Comparison of ENCODE assay signal across 17 cellular contexts in the genomic region with DNA sequence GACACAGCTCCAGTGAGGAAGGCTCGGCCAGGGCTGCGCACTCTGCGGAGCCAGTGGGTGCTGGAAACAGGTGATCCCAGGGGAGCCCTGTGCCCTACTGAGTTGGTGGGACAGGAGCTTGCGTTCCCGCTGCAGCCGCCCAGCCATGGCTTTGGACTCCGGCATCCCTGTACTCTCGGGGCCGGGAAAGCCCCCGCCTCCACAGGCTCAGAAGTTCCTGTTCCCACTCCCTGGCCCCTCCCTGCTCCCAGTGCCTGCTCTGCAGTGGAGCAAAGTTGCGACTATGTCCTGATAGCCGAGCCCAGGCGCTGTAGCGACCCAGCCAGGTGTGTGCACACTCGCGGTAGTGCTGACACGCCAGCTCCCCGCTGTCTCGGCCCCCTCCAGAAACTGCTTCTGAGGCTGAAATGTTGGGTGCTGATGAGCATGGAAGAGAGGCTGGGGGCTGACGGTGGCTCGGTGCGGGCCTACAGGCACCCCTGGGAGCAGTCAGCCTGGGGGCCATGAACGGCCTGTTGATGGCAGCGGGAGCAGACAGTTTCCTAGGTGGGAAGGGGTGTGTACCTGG.
A peak's percentile ranks its signal among the peaks of the same experiment; 100 is the strongest.
DNase-seq lines count a peak whose midpoint lies in the region; ATAC-seq, FAIRE-seq and TF ChIP-seq lines count a peak whose summit lies in the region.
"Had no signal": no experiment of that assay in that cellular context is flagged by ENCODE, and none has a peak within 500 bp of the region (broad histone marks: within the 10 kb centered on the region; RNA-seq: fewer than 3 reads in every experiment).

No MANE protein-coding gene starts in this region.

- no peak for DNase-seq in natural killer cell treated with Interleukin-12 subunit alpha and Interleukin-12 subunit beta and Interleukin-15 and Interleukin-18, amount 100 ng/mL, for 72 hours (ENCODE audit: low spot score)
- DNase-seq in natural killer cell (no peak), kidney (peak; percentile 53), sciatic nerve (ENCODE audit: low spot score) (peak; percentile 37), immature natural killer cell (no peak)
- no peak for DNase-seq in activated naive CD8-positive, alpha-beta T cell treated with anti-CD3 and anti-CD28 coated beads, Interleukin-2, amount 50 U/mL, for 24 hours
- DNase-seq in effector memory CD8-positive, alpha-beta T cell: no peak
- DNase-seq: COR-L47, NCI-H1436, NCI-H2081, NCI-H510A, NCI-H82 had no signal

- ATAC-seq in natural killer cell treated with Interleukin-12 subunit alpha and Interleukin-12 subunit beta and Interleukin-15 and Interleukin-18, amount 100 ng/mL, for 72 hours: peak; percentile 13 to 32
- ATAC-seq in natural killer cell: no peak
- no peak for ATAC-seq in sciatic nerve
- ATAC-seq in activated naive CD8-positive, alpha-beta T cell treated with anti-CD3 and anti-CD28 coated beads, Interleukin-2, amount 50 U/mL, for 24 hours: no peak
- ATAC-seq in effector memory CD8-positive, alpha-beta T cell (replicated peaks): no peak
- ATAC-seq: HepG2, Panc1 had no signal

- no peak overlapping the region for H3K27ac Mint-ChIP-seq in natural killer cell treated with Interleukin-12 subunit alpha and Interleukin-12 subunit beta and Interleukin-15 and Interleukin-18, amount 100 ng/mL, for 72 hours
- H3K27ac Mint-ChIP-seq in natural killer cell (no peak overlapping the region), immature natural killer cell (no peak overlapping the region)
- H3K27ac Mint-ChIP-seq in activated naive CD8-positive, alpha-beta T cell treated with anti-CD3 and anti-CD28 coated beads, Interleukin-2, amount 50 U/mL, for 24 hours: no peak overlapping the region
- no peak overlapping the region for H3K27ac Mint-ChIP-seq in effector memory CD8-positive, alpha-beta T cell

- H3K9me3 Mint-ChIP-seq in natural killer cell treated with Interleukin-12 subunit alpha and Interleukin-12 subunit beta and Interleukin-15 and Interleukin-18, amount 100 ng/mL, for 72 hours: peaks cover 4% of the 10 kb centered on the region
- peaks cover 7 to 9% of the 10 kb centered on the region in 2 donors for H3K9me3 Mint-ChIP-seq in natural killer cell
- peaks cover 7 to 40% (median 17%) of the 10 kb centered on the region in 6 donors for H3K9me3 Mint-ChIP-seq in immature natural killer cell
- H3K9me3 Mint-ChIP-seq in activated naive CD8-positive, alpha-beta T cell treated with anti-CD3 and anti-CD28 coated beads, Interleukin-2, amount 50 U/mL, for 24 hours: no peaks in the 10 kb centered on the region
- peaks cover 0 to 4% of the 10 kb centered on the region in 2 donors for H3K9me3 Mint-ChIP-seq in effector memory CD8-positive, alpha-beta T cell

- no peak overlapping the region for H3K4me3 ChIP-seq in kidney (ENCODE audit: low read length in 2 of 2)

- H3K36me3 Mint-ChIP-seq in natural killer cell treated with Interleukin-12 subunit alpha and Interleukin-12 subunit beta and Interleukin-15 and Interleukin-18, amount 100 ng/mL, for 72 hours: peaks cover 6% of the 10 kb centered on the region
- H3K36me3 Mint-ChIP-seq in natural killer cell (no peaks in the 10 kb centered on the region), immature natural killer cell (peaks cover 0 to 4% (median 0%) of the 10 kb centered on the region in 3 donors)
- H3K36me3 Mint-ChIP-seq in activated naive CD8-positive, alpha-beta T cell treated with anti-CD3 and anti-CD28 coated beads, Interleukin-2, amount 50 U/mL, for 24 hours (ENCODE audit: low read depth): no peaks in the 10 kb centered on the region
- no peaks in the 10 kb centered on the region for H3K36me3 Mint-ChIP-seq in effector memory CD8-positive, alpha-beta T cell (ENCODE audit: insufficient read depth)

- no peaks in the 10 kb centered on the region for H3K4me1 Mint-ChIP-seq in natural killer cell treated with Interleukin-12 subunit alpha and Interleukin-12 subunit beta and Interleukin-15 and Interleukin-18, amount 100 ng/mL, for 72 hours (ENCODE audit: low read depth in 2 of 2)
- H3K4me1 Mint-ChIP-seq in natural killer cell (no peaks in the 10 kb centered on the region), immature natural killer cell (no peaks in the 10 kb centered on the region)
- no peaks in the 10 kb centered on the region for H3K4me1 Mint-ChIP-seq in activated naive CD8-positive, alpha-beta T cell treated with anti-CD3 and anti-CD28 coated beads, Interleukin-2, amount 50 U/mL, for 24 hours
- H3K4me1 Mint-ChIP-seq in effector memory CD8-positive, alpha-beta T cell (ENCODE audit: low read depth in 2 of 2): no peaks in the 10 kb centered on the region

- no peaks in the 10 kb centered on the region for H3K9me3 ChIP-seq in kidney (ENCODE audit: control insufficient read depth in 1 of 2, low read length in 2 of 2)

- TF ChIP-seq CTCF in natural killer cell (IDR thresholded peaks at IDR 0.05) (no peak), kidney (IDR thresholded peaks at IDR 0.05; ENCODE audit: borderline replicate concordance, extremely low read depth, insufficient read depth) (no peak)

- FAIRE-seq in kidney (lab: Jason Lieb, UNC): no peak
- FAIRE-seq: GM12892, H54, HepG2 had no signal

- no peaks in the 10 kb centered on the region for H3K27me3 Mint-ChIP-seq in natural killer cell treated with Interleukin-12 subunit alpha and Interleukin-12 subunit beta and Interleukin-15 and Interleukin-18, amount 100 ng/mL, for 72 hours
- H3K27me3 Mint-ChIP-seq in natural killer cell (ENCODE audit: low read depth in 2 of 2) (no peaks in the 10 kb centered on the region), immature natural killer cell (ENCODE audit: low read depth in 3 of 3) (no peaks in the 10 kb centered on the region)
- H3K27me3 Mint-ChIP-seq in activated naive CD8-positive, alpha-beta T cell treated with anti-CD3 and anti-CD28 coated beads, Interleukin-2, amount 50 U/mL, for 24 hours: no peaks in the 10 kb centered on the region
- H3K27me3 Mint-ChIP-seq in effector memory CD8-positive, alpha-beta T cell: no peaks in the 10 kb centered on the region

- H3K4me3 Mint-ChIP-seq in natural killer cell treated with Interleukin-12 subunit alpha and Interleukin-12 subunit beta and Interleukin-15 and Interleukin-18, amount 100 ng/mL, for 72 hours: no peak overlapping the region
- H3K4me3 Mint-ChIP-seq in natural killer cell (no peak overlapping the region), immature natural killer cell (no peak overlapping the region)
- no peak overlapping the region for H3K4me3 Mint-ChIP-seq in activated naive CD8-positive, alpha-beta T cell treated with anti-CD3 and anti-CD28 coated beads, Interleukin-2, amount 50 U/mL, for 24 hours
- no peak overlapping the region for H3K4me3 Mint-ChIP-seq in effector memory CD8-positive, alpha-beta T cell

- no peaks in the 10 kb centered on the region for H3K4me1 ChIP-seq in kidney (ENCODE audit: control insufficient read depth in 1 of 2, insufficient read depth in 1 of 2, low read depth in 1 of 2, low read length in 2 of 2)

- no peak overlapping the region for H3K9ac ChIP-seq in kidney (ENCODE audit: low read length in 2 of 2)
- H3K9ac ChIP-seq: KMS-11 had no signal

- no peak overlapping the region for H3K27ac ChIP-seq in kidney (ENCODE audit: low read depth in 2 of 2, low read length in 2 of 2)
- H3K27ac ChIP-seq: KMS-11 had no signal

- no peaks in the 10 kb centered on the region for H3K36me3 ChIP-seq in kidney (ENCODE audit: control insufficient read depth in 1 of 2, insufficient read depth in 2 of 2, low read length in 2 of 2)

- intact Hi-C loops in natural killer cell (cut with micrococcal nuclease): no loop called here
- intact Hi-C loops in kidney (cut with DNase I): no loop called here
- intact Hi-C loops in sciatic nerve (cut with DNase I): no loop called here

Comparison
In these comparisons a context has a peak if more than half of its experiments do, and no peak if none do; other contexts are left out.
1. ATAC-seq: peak in natural killer cell treated with Interleukin-12 subunit alpha and Interleukin-12 subunit beta and Interleukin-15 and Interleukin-18, amount 100 ng/mL, for 72 hours (2 of 2); none in natural killer cell (0 of 3), sciatic nerve (single experiment), activated naive CD8-positive, alpha-beta T cell treated with anti-CD3 and anti-CD28 coated beads, Interleukin-2, amount 50 U/mL, for 24 hours (single experiment) and effector memory CD8-positive, alpha-beta T cell (single experiment).
2. DNase-seq: peak in kidney (single experiment) and sciatic nerve (single experiment); none in natural killer cell treated with Interleukin-12 subunit alpha and Interleukin-12 subunit beta and Interleukin-15 and Interleukin-18, amount 100 ng/mL, for 72 hours (single experiment), natural killer cell (single experiment), immature natural killer cell (0 of 3), activated naive CD8-positive, alpha-beta T cell treated with anti-CD3 and anti-CD28 coated beads, Interleukin-2, amount 50 U/mL, for 24 hours (single experiment) and effector memory CD8-positive, alpha-beta T cell (0 of 3).